In the genomic region with DNA sequence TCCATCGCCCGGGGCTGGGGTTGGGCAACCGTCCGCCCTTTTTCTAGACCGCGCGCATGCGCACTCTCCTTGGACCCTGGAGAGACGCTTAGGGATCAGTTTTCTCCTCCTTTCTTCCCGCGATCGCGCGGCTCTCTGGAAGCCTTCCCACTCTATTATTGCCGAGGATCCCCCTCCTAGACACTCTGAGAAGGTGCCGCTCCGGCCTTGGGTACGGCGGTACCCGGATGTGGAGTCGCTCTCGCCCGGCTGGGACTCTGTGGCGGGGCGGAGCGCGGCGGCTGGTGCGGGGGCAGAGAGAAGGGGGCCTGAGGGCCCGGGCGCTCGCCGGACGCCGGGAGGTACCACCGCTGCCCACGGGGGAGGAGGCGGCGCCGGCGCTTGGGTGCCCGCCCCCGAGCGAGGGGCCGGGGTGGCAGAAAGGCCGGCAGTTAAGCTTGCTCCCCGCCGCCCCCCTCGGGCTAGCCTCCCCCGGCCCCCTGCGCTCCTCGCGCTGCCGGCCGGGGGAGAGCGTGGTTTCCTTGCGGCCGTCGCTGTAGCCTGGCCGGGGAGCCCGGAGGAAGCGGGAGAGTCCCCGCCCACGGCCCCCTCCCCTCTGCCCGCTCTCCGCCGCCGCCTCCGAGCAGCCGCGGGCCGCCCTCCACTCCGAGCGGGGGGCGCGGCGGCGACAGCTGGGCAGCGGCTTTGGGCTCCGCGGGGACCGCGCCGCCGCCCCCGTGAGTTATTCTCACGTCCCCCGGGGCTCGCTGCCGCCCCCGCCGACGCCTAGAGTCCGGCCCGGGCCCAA, we compare ENCODE assay signal across 1 cellular context.
TF ChIP-seq lines count a peak whose summit lies in the region.

A gene (plus strand): TSS at position 69 of the 787 bp plus-strand sequence. CDS start 792 bp downstream, outside the sequence.

TF ChIP-seq in HepG2, 621 proteins besides CTCF, POLR2A, EP300 and RAD21 (continued from another document and continues in another):
- TF ChIP-seq, protein P1, sequence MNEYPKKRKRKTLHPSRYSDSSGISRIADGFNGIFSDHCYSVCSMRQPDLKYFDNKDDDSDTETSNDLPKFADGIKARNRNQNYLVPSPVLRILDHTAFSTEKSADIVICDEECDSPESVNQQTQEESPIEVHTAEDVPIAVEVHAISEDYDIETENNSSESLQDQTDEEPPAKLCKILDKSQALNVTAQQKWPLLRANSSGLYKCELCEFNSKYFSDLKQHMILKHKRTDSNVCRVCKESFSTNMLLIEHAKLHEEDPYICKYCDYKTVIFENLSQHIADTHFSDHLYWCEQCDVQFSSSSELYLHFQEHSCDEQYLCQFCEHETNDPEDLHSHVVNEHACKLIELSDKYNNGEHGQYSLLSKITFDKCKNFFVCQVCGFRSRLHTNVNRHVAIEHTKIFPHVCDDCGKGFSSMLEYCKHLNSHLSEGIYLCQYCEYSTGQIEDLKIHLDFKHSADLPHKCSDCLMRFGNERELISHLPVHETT (CRISPR knock-in tag; conservative IDR thresholded peaks at IDR 0.05): 0 out of 2 replicates have a peak, but pooled peaks have one; percentile 33
- TF ChIP-seq ZSCAN9 (CRISPR knock-in tag; IDR thresholded peaks at IDR 0.05; ENCODE audit: borderline replicate concordance) (0 out of 2 replicates have a peak, but pooled peaks have one; percentile 44), TAF15 (IDR thresholded peaks at IDR 0.05; ENCODE audit: low read depth, low read length, poor library complexity, severe bottlenecking) (peak; percentile 69), RBM39 (IDR thresholded peaks at IDR 0.05; ENCODE audit: low read depth, low read length, poor library complexity, severe bottlenecking) (peak; percentile 69), ZNF354B (CRISPR knock-in tag; IDR thresholded peaks at IDR 0.05) (peak; percentile 71; the same call in 1 of the 2 replicates), ZNF7 (CRISPR knock-in tag; IDR thresholded peaks at IDR 0.05) (no peak), YEATS4 (CRISPR knock-in tag; IDR thresholded peaks at IDR 0.05; ENCODE audit: borderline replicate concordance) (peak; percentile 84; the same call in 1 of the 2 replicates), SAP130 (CRISPR knock-in tag; IDR thresholded peaks at IDR 0.05; ENCODE audit: low read depth) (peak; percentile 76; the same call in 1 of the 2 replicates), ZNF674 (CRISPR knock-in tag; IDR thresholded peaks at IDR 0.05; ENCODE audit: low read depth) (no peak), FOXC1 (CRISPR knock-in tag; IDR thresholded peaks at IDR 0.05; ENCODE audit: borderline replicate concordance) (peak; percentile 49; the same call in 1 of the 2 replicates), KLF11 (CRISPR knock-in tag; IDR thresholded peaks at IDR 0.05) (peak; percentile 57), MAZ (IDR thresholded peaks at IDR 0.05; ENCODE audit: borderline replicate concordance, low read depth, low read length) (peak; percentile 32; the same call in 1 of the 2 replicates), MAZ (CRISPR knock-in tag; IDR thresholded peaks at IDR 0.05; ENCODE audit: low read depth) (peak; percentile 21; the same call in 1 of the 2 replicates), ZNF891 (CRISPR knock-in tag; IDR thresholded peaks at IDR 0.05) (peak; percentile 81; the same call in 1 of the 2 replicates), HNRNPLL (IDR thresholded peaks at IDR 0.05; ENCODE audit: low read depth, low read length, poor library complexity, severe bottlenecking) (peak; percentile 69), HOXA3 (CRISPR knock-in tag; IDR thresholded peaks at IDR 0.05) (peak; percentile 31; the same call in 1 of the 2 replicates), ZNF605 (CRISPR knock-in tag; IDR thresholded peaks at IDR 0.05) (0 out of 2 replicates have a peak, but pooled peaks have one; percentile 24), ATRX (CRISPR knock-in tag; IDR thresholded peaks at IDR 0.05; ENCODE audit: borderline replicate concordance) (no peak), SPEN (CRISPR knock-in tag; IDR thresholded peaks at IDR 0.05; ENCODE audit: low read depth) (peak; percentile 49; the same call in 1 of the 2 replicates), NFKB2 (CRISPR knock-in tag; IDR thresholded peaks at IDR 0.05; ENCODE audit: borderline replicate concordance) (peak; percentile 85; the same call in 1 of the 2 replicates), ZFX (CRISPR knock-in tag; IDR thresholded peaks at IDR 0.05; ENCODE audit: low read depth) (peak; percentile 87), KLF16 (CRISPR knock-in tag; IDR thresholded peaks at IDR 0.05) (peak in 1 of 2 experiments; percentile 68; a peak in 1 of 4 replicates), RFX5 (IDR thresholded peaks at IDR 0.05; ENCODE audit: low read depth, low read length) (no peak), ZNF329 (CRISPR knock-in tag; IDR thresholded peaks at IDR 0.05; ENCODE audit: low read depth) (no peak), ZNF224 (CRISPR knock-in tag; IDR thresholded peaks at IDR 0.05) (peak; percentile 75; the same call in 1 of the 2 replicates), ZNF292 (CRISPR knock-in tag; IDR thresholded peaks at IDR 0.05; ENCODE audit: borderline replicate concordance, low read depth) (no peak), ZNF205 (CRISPR knock-in tag; IDR thresholded peaks at IDR 0.05) (peak; percentile 51; the same call in 1 of the 2 replicates)
- TF ChIP-seq, protein P2, sequence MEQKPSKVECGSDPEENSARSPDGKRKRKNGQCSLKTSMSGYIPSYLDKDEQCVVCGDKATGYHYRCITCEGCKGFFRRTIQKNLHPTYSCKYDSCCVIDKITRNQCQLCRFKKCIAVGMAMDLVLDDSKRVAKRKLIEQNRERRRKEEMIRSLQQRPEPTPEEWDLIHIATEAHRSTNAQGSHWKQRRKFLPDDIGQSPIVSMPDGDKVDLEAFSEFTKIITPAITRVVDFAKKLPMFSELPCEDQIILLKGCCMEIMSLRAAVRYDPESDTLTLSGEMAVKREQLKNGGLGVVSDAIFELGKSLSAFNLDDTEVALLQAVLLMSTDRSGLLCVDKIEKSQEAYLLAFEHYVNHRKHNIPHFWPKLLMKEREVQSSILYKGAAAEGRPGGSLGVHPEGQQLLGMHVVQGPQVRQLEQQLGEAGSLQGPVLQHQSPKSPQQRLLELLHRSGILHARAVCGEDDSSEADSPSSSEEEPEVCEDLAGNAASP (CRISPR knock-in tag; IDR thresholded peaks at IDR 0.05; ENCODE audit: borderline replicate concordance): no peak; the same call in 1 of the 2 replicates
- TF ChIP-seq, protein P3, sequence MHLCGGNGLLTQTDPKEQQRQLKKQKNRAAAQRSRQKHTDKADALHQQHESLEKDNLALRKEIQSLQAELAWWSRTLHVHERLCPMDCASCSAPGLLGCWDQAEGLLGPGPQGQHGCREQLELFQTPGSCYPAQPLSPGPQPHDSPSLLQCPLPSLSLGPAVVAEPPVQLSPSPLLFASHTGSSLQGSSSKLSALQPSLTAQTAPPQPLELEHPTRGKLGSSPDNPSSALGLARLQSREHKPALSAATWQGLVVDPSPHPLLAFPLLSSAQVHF (CRISPR knock-in tag; IDR thresholded peaks at IDR 0.05): no peak
- TF ChIP-seq, protein P4, sequence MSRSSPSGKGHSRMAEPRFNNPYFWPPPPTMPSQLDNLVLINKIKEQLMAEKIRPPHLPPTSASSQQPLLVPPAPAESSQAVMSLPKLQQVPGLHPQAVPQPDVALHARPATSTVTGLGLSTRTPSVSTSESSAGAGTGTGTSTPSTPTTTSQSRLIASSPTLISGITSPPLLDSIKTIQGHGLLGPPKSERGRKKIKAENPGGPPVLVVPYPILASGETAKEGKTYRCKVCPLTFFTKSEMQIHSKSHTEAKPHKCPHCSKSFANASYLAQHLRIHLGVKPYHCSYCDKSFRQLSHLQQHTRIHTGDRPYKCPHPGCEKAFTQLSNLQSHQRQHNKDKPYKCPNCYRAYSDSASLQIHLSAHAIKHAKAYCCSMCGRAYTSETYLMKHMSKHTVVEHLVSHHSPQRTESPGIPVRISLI (CRISPR knock-in tag; IDR thresholded peaks at IDR 0.05; ENCODE audit: borderline replicate concordance): peak; percentile 31; the same call in 1 of the 2 replicates
- TF ChIP-seq, protein P5, sequence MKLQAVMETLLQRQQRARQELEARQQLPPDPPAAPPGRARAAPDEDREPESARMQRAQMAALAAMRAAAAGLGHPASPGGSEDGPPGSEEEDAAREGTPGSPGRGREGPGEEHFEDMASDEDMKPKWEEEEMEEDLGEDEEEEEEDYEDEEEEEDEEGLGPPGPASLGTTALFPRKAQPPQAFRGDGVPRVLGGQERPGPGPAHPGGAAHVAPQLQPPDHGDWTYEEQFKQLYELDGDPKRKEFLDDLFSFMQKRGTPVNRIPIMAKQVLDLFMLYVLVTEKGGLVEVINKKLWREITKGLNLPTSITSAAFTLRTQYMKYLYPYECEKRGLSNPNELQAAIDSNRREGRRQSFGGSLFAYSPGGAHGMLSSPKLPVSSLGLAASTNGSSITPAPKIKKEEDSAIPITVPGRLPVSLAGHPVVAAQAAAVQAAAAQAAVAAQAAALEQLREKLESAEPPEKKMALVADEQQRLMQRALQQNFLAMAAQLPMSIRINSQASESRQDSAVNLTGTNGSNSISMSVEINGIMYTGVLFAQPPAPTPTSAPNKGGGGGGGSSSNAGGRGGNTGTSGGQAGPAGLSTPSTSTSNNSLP (IDR thresholded peaks at IDR 0.05; ENCODE audit: low read depth, low read length): no peak
- TF ChIP-seq, protein P6, sequence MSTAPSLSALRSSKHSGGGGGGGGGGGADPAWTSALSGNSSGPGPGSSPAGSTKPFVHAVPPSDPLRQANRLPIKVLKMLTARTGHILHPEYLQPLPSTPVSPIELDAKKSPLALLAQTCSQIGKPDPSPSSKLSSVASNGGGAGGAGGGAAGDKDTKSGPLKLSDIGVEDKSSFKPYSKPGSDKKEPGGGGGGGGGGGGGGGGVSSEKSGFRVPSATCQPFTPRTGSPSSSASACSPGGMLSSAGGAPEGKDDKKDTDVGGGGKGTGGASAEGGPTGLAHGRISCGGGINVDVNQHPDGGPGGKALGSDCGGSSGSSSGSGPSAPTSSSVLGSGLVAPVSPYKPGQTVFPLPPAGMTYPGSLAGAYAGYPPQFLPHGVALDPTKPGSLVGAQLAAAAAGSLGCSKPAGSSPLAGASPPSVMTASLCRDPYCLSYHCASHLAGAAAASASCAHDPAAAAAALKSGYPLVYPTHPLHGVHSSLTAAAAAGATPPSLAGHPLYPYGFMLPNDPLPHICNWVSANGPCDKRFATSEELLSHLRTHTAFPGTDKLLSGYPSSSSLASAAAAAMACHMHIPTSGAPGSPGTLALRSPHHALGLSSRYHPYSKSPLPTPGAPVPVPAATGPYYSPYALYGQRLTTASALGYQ (CRISPR knock-in tag; IDR thresholded peaks at IDR 0.05): peak; percentile 55; the same call in 1 of the 2 replicates
- TF ChIP-seq, protein P7, sequence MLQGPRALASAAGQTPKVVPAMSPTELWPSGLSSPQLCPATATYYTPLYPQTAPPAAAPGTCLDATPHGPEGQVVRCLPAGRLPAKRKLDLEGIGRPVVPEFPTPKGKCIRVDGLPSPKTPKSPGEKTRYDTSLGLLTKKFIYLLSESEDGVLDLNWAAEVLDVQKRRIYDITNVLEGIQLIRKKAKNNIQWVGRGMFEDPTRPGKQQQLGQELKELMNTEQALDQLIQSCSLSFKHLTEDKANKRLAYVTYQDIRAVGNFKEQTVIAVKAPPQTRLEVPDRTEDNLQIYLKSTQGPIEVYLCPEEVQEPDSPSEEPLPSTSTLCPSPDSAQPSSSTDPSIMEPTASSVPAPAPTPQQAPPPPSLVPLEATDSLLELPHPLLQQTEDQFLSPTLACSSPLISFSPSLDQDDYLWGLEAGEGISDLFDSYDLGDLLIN (CRISPR knock-in tag; IDR thresholded peaks at IDR 0.05; ENCODE audit: borderline replicate concordance): no peak
- TF ChIP-seq, protein P8, sequence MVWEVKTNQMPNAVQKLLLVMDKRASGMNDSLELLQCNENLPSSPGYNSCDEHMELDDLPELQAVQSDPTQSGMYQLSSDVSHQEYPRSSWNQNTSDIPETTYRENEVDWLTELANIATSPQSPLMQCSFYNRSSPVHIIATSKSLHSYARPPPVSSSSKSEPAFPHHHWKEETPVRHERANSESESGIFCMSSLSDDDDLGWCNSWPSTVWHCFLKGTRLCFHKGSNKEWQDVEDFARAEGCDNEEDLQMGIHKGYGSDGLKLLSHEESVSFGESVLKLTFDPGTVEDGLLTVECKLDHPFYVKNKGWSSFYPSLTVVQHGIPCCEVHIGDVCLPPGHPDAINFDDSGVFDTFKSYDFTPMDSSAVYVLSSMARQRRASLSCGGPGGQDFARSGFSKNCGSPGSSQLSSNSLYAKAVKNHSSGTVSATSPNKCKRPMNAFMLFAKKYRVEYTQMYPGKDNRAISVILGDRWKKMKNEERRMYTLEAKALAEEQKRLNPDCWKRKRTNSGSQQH (CRISPR knock-in tag; IDR thresholded peaks at IDR 0.05; ENCODE audit: low read depth): 0 out of 2 replicates have a peak, but pooled peaks have one; percentile 52
- TF ChIP-seq, protein P9, sequence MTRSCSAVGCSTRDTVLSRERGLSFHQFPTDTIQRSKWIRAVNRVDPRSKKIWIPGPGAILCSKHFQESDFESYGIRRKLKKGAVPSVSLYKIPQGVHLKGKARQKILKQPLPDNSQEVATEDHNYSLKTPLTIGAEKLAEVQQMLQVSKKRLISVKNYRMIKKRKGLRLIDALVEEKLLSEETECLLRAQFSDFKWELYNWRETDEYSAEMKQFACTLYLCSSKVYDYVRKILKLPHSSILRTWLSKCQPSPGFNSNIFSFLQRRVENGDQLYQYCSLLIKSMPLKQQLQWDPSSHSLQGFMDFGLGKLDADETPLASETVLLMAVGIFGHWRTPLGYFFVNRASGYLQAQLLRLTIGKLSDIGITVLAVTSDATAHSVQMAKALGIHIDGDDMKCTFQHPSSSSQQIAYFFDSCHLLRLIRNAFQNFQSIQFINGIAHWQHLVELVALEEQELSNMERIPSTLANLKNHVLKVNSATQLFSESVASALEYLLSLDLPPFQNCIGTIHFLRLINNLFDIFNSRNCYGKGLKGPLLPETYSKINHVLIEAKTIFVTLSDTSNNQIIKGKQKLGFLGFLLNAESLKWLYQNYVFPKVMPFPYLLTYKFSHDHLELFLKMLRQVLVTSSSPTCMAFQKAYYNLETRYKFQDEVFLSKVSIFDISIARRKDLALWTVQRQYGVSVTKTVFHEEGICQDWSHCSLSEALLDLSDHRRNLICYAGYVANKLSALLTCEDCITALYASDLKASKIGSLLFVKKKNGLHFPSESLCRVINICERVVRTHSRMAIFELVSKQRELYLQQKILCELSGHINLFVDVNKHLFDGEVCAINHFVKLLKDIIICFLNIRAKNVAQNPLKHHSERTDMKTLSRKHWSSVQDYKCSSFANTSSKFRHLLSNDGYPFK (CRISPR knock-in tag; IDR thresholded peaks at IDR 0.05; ENCODE audit: borderline replicate concordance): peak; percentile 50; the same call in 1 of the 2 replicates
- TF ChIP-seq, protein P10, sequence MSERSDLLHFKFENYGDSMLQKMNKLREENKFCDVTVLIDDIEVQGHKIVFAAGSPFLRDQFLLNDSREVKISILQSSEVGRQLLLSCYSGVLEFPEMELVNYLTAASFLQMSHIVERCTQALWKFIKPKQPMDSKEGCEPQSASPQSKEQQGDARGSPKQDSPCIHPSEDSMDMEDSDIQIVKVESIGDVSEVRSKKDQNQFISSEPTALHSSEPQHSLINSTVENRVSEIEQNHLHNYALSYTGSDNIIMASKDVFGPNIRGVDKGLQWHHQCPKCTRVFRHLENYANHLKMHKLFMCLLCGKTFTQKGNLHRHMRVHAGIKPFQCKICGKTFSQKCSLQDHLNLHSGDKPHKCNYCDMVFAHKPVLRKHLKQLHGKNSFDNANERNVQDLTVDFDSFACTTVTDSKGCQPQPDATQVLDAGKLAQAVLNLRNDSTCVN (CRISPR knock-in tag; IDR thresholded peaks at IDR 0.05; ENCODE audit: borderline replicate concordance): no peak
- TF ChIP-seq, protein P11, sequence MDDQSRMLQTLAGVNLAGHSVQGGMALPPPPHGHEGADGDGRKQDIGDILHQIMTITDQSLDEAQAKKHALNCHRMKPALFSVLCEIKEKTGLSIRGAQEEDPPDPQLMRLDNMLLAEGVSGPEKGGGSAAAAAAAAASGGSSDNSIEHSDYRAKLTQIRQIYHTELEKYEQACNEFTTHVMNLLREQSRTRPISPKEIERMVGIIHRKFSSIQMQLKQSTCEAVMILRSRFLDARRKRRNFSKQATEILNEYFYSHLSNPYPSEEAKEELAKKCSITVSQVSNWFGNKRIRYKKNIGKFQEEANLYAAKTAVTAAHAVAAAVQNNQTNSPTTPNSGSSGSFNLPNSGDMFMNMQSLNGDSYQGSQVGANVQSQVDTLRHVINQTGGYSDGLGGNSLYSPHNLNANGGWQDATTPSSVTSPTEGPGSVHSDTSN (CRISPR knock-in tag; IDR thresholded peaks at IDR 0.05; ENCODE audit: borderline replicate concordance): 0 out of 2 replicates have a peak, but pooled peaks have one; percentile 27
